8 cellular contexts compared by ENCODE assay signal in genomic region chr19:40806385-40807146, GRCh38. TPM values are rescaled to one million over a fixed set of nuclear protein-coding genes. Genes with fewer than 3 reads are reported as not detected.
DNase-seq lines count a peak whose midpoint lies in the region; ATAC-seq and TF ChIP-seq lines count a peak whose summit lies in the region.

No MANE protein-coding gene starts in this region.

- TF ChIP-seq CTCF in endothelial cell (IDR thresholded peaks at IDR 0.05; ENCODE audit: unreplicated experiment) = peak; percentile 73

- no peak overlapping the region for H3K4ac ChIP-seq in mesendoderm (ENCODE audit: low read depth, low read length)

- H2AK5ac ChIP-seq in mesendoderm (ENCODE audit: low read length) = no peak overlapping the region

- ATAC-seq in GM21825 (IDR thresholded peaks at IDR 0.05; ENCODE audit: unreplicated experiment) = no peak

- H3K27ac Mint-ChIP-seq in endothelial cell (ENCODE audit: unreplicated experiment) = peak overlapping the region; percentile 96

- DNase-seq in NCI-H146 (lab: John Stamatoyannopoulos, UW) (peak; percentile 32), NCI-H146 treated with DMSO at 0.1 percent for 48 hours (lab: John Stamatoyannopoulos, UW; ENCODE audit: unreplicated experiment) (no peak), NCI-H748 treated with DMSO at 0.1 percent for 48 hours (lab: John Stamatoyannopoulos, UW) (peak; percentile 60), activated T-cell treated with anti-CD3 and anti-CD28 coated beads for 24 hours (ENCODE audit: low read depth) (peak; percentile 73), endothelial cell (ENCODE audit: low spot score) (peak; percentile 95), mesendoderm (peak; percentile 100)
- peak; percentile 59 to 81 (median 70) for DNase-seq in stimulated activated CD4-positive, alpha-beta T cell treated with anti-CD3 and anti-CD28 coated beads, TNF-alpha, amount 100 ng/mL, for 48 hours (ENCODE audit: low read depth in 3 of 3)

- H3K27me3 ChIP-seq in mesendoderm (ENCODE audit: insufficient read depth, low read length, poor library complexity) = no peaks in the 10 kb centered on the region

- peak overlapping the region; percentile 82 for H3K4me3 Mint-ChIP-seq in endothelial cell (ENCODE audit: unreplicated experiment)

- H3K4me1 ChIP-seq in mesendoderm (ENCODE audit: control insufficient read depth, low read depth, low read length) = peaks cover 8% of the 10 kb centered on the region

- peak overlapping the region; percentile 3 for H3K4me2 ChIP-seq in mesendoderm (ENCODE audit: low read length)

- no peaks in the 10 kb centered on the region for H3K9me3 Mint-ChIP-seq in endothelial cell (ENCODE audit: unreplicated experiment)

- peaks cover 34% of the 10 kb centered on the region for H3K79me1 ChIP-seq in mesendoderm (ENCODE audit: low read length)

- peaks cover 76% of the 10 kb centered on the region for H3K4me1 Mint-ChIP-seq in endothelial cell (ENCODE audit: unreplicated experiment)

- H3K4me3 ChIP-seq in mesendoderm (ENCODE audit: low read length) = no peak overlapping the region

- H4K8ac ChIP-seq in mesendoderm (ENCODE audit: low read depth, low read length) = no peak overlapping the region

- H3K79me2 ChIP-seq in mesendoderm (ENCODE audit: control insufficient read depth, insufficient read depth, low read length) = peaks cover 42% of the 10 kb centered on the region

- no peak overlapping the region for H2BK120ac ChIP-seq in mesendoderm (ENCODE audit: low read depth, low read length)

- H3K36me3 ChIP-seq in mesendoderm (ENCODE audit: control insufficient read depth, insufficient read depth, low read length) = peaks cover 8% of the 10 kb centered on the region

- no peak overlapping the region for H3K18ac ChIP-seq in mesendoderm (ENCODE audit: low read length)

- H4K5ac ChIP-seq in mesendoderm (ENCODE audit: low read length) = no peak overlapping the region

- H3K9ac ChIP-seq in mesendoderm (ENCODE audit: low read length) = no peak overlapping the region

- peaks cover 17% of the 10 kb centered on the region for H3K27me3 Mint-ChIP-seq in endothelial cell (ENCODE audit: unreplicated experiment)

- peaks cover 28% of the 10 kb centered on the region for H3K36me3 Mint-ChIP-seq in endothelial cell (ENCODE audit: low read depth, unreplicated experiment)

- WGBS in mesendoderm (ENCODE audit: extremely low coverage, insufficient coverage, low lambda C conversion rate) = no CpG with 5 or more reads among the region's 26 CpGs

- H3K56ac ChIP-seq in mesendoderm (ENCODE audit: low read length) = peak overlapping the region; percentile 0

- H2BK15ac ChIP-seq in mesendoderm (replicated peaks; ENCODE audit: low read depth) = no peak overlapping the region

- H3K27ac ChIP-seq in mesendoderm (ENCODE audit: low read depth, low read length) = no peak overlapping the region

- H3K23ac ChIP-seq in mesendoderm (ENCODE audit: low read length) = no peak overlapping the region

- no peak overlapping the region for H2BK5ac ChIP-seq in mesendoderm (ENCODE audit: low read length)

RNA-seq across cellular contexts. Expression of gene EGLN2, which starts 7.6 kb away (rescaled TPM):
- total RNA-seq in endothelial cell (ENCODE audit: unreplicated experiment) = 146 TPM
- polyA plus RNA-seq in mesendoderm (2013, experiment 1 of 2) = 89.3 TPM
- 85.4 TPM for polyA plus RNA-seq in mesendoderm (2013, experiment 2 of 2)

RNA-seq across cellular contexts. Expression of gene RAB4B, which starts 28.5 kb away (rescaled TPM):
- 29.2 TPM for total RNA-seq in endothelial cell (ENCODE audit: unreplicated experiment)
- 4.9 TPM for polyA plus RNA-seq in mesendoderm (2013, experiment 1 of 2)
- 5.8 TPM for polyA plus RNA-seq in mesendoderm (2013, experiment 2 of 2)

RNA-seq across cellular contexts. Expression of gene MIA, which starts 31.2 kb away (rescaled TPM):
- not detected for total RNA-seq in endothelial cell (ENCODE audit: unreplicated experiment)
- polyA plus RNA-seq in mesendoderm (2013, experiment 1 of 2) = 0.18 TPM
- polyA plus RNA-seq in mesendoderm (2013, experiment 2 of 2) = not detected

RNA-seq across cellular contexts. Expression of gene CYP2A6, which starts 43.7 kb away (rescaled TPM):
- not detected for total RNA-seq in endothelial cell (ENCODE audit: unreplicated experiment)
- polyA plus RNA-seq in mesendoderm (2013, experiment 1 of 2) = 0.03 TPM
- 0.07 TPM for polyA plus RNA-seq in mesendoderm (2013, experiment 2 of 2)

RNA-seq across cellular contexts. Expression of gene SNRPA, which starts 55.6 kb away (rescaled TPM):
- total RNA-seq in endothelial cell (ENCODE audit: unreplicated experiment) = 101 TPM
- polyA plus RNA-seq in mesendoderm (2013, experiment 1 of 2) = 226 TPM
- 225 TPM for polyA plus RNA-seq in mesendoderm (2013, experiment 2 of 2)
